In the genomic region with DNA sequence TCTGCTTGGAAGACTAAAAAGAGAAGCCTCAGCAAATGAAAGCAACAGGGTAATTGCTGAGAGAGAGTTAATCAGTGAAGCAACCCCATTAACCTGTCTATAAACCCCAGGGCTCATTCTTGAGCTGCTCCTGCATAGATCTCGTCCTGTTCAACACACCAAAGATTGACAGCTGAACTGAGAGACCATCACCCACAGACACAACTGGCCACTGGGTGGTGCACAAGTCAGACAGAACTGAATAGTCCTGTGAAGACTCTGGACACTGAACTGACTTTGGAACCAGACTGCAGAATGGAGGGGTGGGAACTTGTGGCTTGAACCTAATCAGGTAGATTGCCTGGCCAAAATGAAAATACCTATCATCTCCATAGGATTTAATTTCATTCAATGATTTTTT, we compare ENCODE assay signal across 8 cellular contexts. TPM values are rescaled to one million over a fixed set of nuclear protein-coding genes. Genes with fewer than 3 reads are reported as not detected.
DNase-seq lines count a peak whose midpoint lies in the region; ATAC-seq, FAIRE-seq and TF ChIP-seq lines count a peak whose summit lies in the region.
"Not testable (repeated sequence)": the region's sequence is repeated elsewhere in the genome, so short reads cannot be mapped to it uniquely, and the experiment has no call there.

No MANE protein-coding gene starts in this region.

- not testable (repeated sequence) for H3K27me3 ChIP-seq in K562 (ENCODE audit: control insufficient read depth in 2 of 2, insufficient read depth in 2 of 2, low read length in 2 of 2); left lung

- not testable (repeated sequence) for TF ChIP-seq EP300 in K562 (IDR thresholded peaks at IDR 0.05; ENCODE audit: low read length)

- H2AFZ ChIP-seq in K562 (ENCODE audit: low read depth, low read length), result not testable (repeated sequence)

- not testable (repeated sequence) for H4K20me1 ChIP-seq in K562 (replicated peaks; ENCODE audit: control insufficient read depth, insufficient read depth, low read length)

- not testable (repeated sequence) for H3K36me3 ChIP-seq in K562 (ENCODE audit: control insufficient read depth, insufficient read depth, low read length); left lung

- in situ Hi-C loops in K562 (cut with MboI), result loop anchor here (25.0 kb wide), 2 partner anchors 970 to 1105 kb away; no protein-coding TSS in a partner anchor

- intact Hi-C loops in K562 (cut with micrococcal nuclease); left lung (cut with DNase I): not testable (repeated sequence)

- not testable (repeated sequence) for BruUV-seq in K562 (replicated peaks; lab: Mats Ljungman, UMichigan)

- peak; percentile 71 for ATAC-seq in GM18861 (IDR thresholded peaks at IDR 0.05; ENCODE audit: unreplicated experiment)
- peak; percentile 56 for ATAC-seq in GM19397 (IDR thresholded peaks at IDR 0.05; ENCODE audit: unreplicated experiment)
- ATAC-seq in GM21723 (IDR thresholded peaks at IDR 0.05; ENCODE audit: unreplicated experiment), result peak; percentile 51
- ATAC-seq in HG02981 (IDR thresholded peaks at IDR 0.05; ENCODE audit: unreplicated experiment), result peak; percentile 52
- peak; percentile 34 for ATAC-seq in HG03565 (IDR thresholded peaks at IDR 0.05; ENCODE audit: unreplicated experiment)
- peak; percentile 95 for ATAC-seq in K562
- peak; percentile 54 for ATAC-seq in left lung
- peak; percentile 47 for ATAC-seq in stimulated activated naive CD8-positive, alpha-beta T cell treated with anti-CD3 and anti-CD28 coated beads, Interleukin-15, amount 100 ng/mL, for 72 hours

- not testable (repeated sequence) for H3K9me3 Mint-ChIP-seq in stimulated activated naive CD8-positive, alpha-beta T cell treated with anti-CD3 and anti-CD28 coated beads, Interleukin-15, amount 100 ng/mL, for 72 hours

- not testable (repeated sequence) for H3K4me3 Mint-ChIP-seq in stimulated activated naive CD8-positive, alpha-beta T cell treated with anti-CD3 and anti-CD28 coated beads, Interleukin-15, amount 100 ng/mL, for 72 hours

- DNase-seq in K562 (ENCODE audit: extremely low read depth in 1 of 4, low spot score in 3 of 4); left lung; stimulated activated naive CD8-positive, alpha-beta T cell treated with anti-CD3 and anti-CD28 coated beads, Interleukin-15, amount 100 ng/mL, for 72 hours: not testable (repeated sequence)

- not testable (repeated sequence) for H3K27me3 Mint-ChIP-seq in stimulated activated naive CD8-positive, alpha-beta T cell treated with anti-CD3 and anti-CD28 coated beads, Interleukin-15, amount 100 ng/mL, for 72 hours

- not testable (repeated sequence) for FAIRE-seq in K562 (lab: Jason Lieb, UNC)

- H3K4me3 ChIP-seq in K562, left lung: not testable (repeated sequence)

- not testable (repeated sequence) for TF ChIP-seq RAD21 in K562 (CRISPR knock-in tag; conservative IDR thresholded peaks at IDR 0.05 in 1 of 2, IDR thresholded peaks at IDR 0.05 in 1 of 2)

- not testable (repeated sequence) for TF ChIP-seq POLR2A in K562 (conservative IDR thresholded peaks at IDR 0.05)

- not testable (repeated sequence) for H3K9me1 ChIP-seq in K562 (ENCODE audit: control insufficient read depth, insufficient read depth, low read length)

- not testable (repeated sequence) for H3K79me2 ChIP-seq in K562 (ENCODE audit: control insufficient read depth, insufficient read depth, low read length)

- not testable (repeated sequence) for H3K27ac Mint-ChIP-seq in stimulated activated naive CD8-positive, alpha-beta T cell treated with anti-CD3 and anti-CD28 coated beads, Interleukin-15, amount 100 ng/mL, for 72 hours

- WGBS in K562 (ENCODE audit: insufficient coverage, low coverage, missing lambda C conversion rate), result no CpG with 5 or more reads among the region's 1 CpG

- POLR2A ChIA-PET in K562 (lab: Yijun Ruan, JAX), result not testable (repeated sequence)

- not testable (repeated sequence) for H3K4me2 ChIP-seq in K562 (ENCODE audit: insufficient read depth, low read length)

- not testable (repeated sequence) for H3K9ac ChIP-seq in K562 (ENCODE audit: insufficient read depth in 1 of 2, low read depth in 2 of 2, low read length in 2 of 2)

- H3K4me1 ChIP-seq in K562 (replicated peaks in 1 of 2; ENCODE audit: control insufficient read depth in 2 of 2, insufficient read depth in 2 of 2, low read length in 2 of 2); left lung: not testable (repeated sequence)

- H3K4me1 Mint-ChIP-seq in stimulated activated naive CD8-positive, alpha-beta T cell treated with anti-CD3 and anti-CD28 coated beads, Interleukin-15, amount 100 ng/mL, for 72 hours, result not testable (repeated sequence)

- TF ChIP-seq CTCF in K562 (IDR thresholded peaks at IDR 0.05 in 2 of 3, conservative IDR thresholded peaks at IDR 0.05 in 1 of 3; ENCODE audit: insufficient read depth in 2 of 3, low read depth in 1 of 3, low read length in 3 of 3); left lung (IDR thresholded peaks at IDR 0.05): not testable (repeated sequence)

- not testable (repeated sequence) for H3K9me3 ChIP-seq in K562 (replicated peaks; ENCODE audit: control insufficient read depth, insufficient read depth, low read depth, low read length); left lung

- CTCF ChIA-PET in K562 (lab: Yijun Ruan, JAX; ENCODE audit: low intra/inter-chr PET ratio), result not testable (repeated sequence)

- not testable (repeated sequence) for H3K27ac ChIP-seq in K562 (ENCODE audit: extremely low read depth, low read depth, low read length); left lung

RNA-seq across cellular contexts. Expression of a gene that starts 1.4 kb away (rescaled TPM):
- 7.2 and 24.4 TPM in 2 replicates for total RNA-seq in K562 (2011; cell fraction: chromatin; rRNA removed; ENCODE audit: low replicate concordance)
- 4.5 and 5.7 TPM in 2 replicates for total RNA-seq in K562 (2011; cell fraction: nucleolus; rRNA removed)
- 12.9 and 15.2 TPM in 2 replicates for total RNA-seq in K562 (2011; cell fraction: nucleoplasm; rRNA removed)
- total RNA-seq in K562 (2014; rRNA removed), result 0.45 and 8.8 TPM in 2 replicates
- total RNA-seq in K562 (2014; rRNA removed; fragmentation: Illumina TruSeq; extraction: Trizol), result 2.8 and 5.2 TPM in 2 replicates
- 3.0 and 5.5 TPM in 2 replicates for total RNA-seq in K562 (2015; rRNA removed; fragmentation: Illumina TruSeq; extraction: Trizol)
- total RNA-seq in K562 (2021), result 1.4 and 2.5 TPM in 2 replicates
- 0.73 and 3.6 TPM in 2 replicates for polyA plus RNA-seq in K562 (2011; rRNA removed)
- 0.04 TPM in 1 of 2 replicates, not detected in the other for polyA plus RNA-seq in K562 (2011; cell fraction: cytosol; rRNA removed)
- 2.5 and 3.4 TPM in 2 replicates for polyA plus RNA-seq in K562 (2011; cell fraction: nucleus; rRNA removed)
- 4.1 and 7.4 TPM in 2 replicates for polyA plus RNA-seq in K562 (2012)
- polyA plus RNA-seq in K562 (2014; fragmentation: Illumina TruSeq; extraction: Trizol), result 0.11 and 5.0 TPM in 2 replicates
- polyA plus RNA-seq in K562 (2014; fragmentation: Nextera tagmentation; extraction: Ambion mirVana), result under 1 TPM; 0.30 to 0.77 TPM
- polyA plus RNA-seq in K562 (2014; rRNA removed), result 0.68 and 1.1 TPM in 2 replicates
- 5.7 and 7.3 TPM in 2 replicates for polyA minus RNA-seq in K562 (2011; rRNA and poly(A)+ RNA removed)
- 4.2 TPM in 1 of 2 replicates, not detected in the other for polyA minus RNA-seq in K562 (2011; cell fraction: cytosol; rRNA and poly(A)+ RNA removed)
- 3.0 and 4.0 TPM in 2 replicates for polyA minus RNA-seq in K562 (2011; cell fraction: nucleus; rRNA and poly(A)+ RNA removed)
- 10 to 100 TPM; 39.8 to 52.1 TPM for total RNA-seq in left lung

Comparison
In these comparisons a context has a peak if more than half of its experiments do, and no peak if none do; other contexts are left out.
1. ATAC-seq: peak in every context shown above with its lines; median percentile 95 in K562; 71 in GM18861; 56 in GM19397; 54 in left lung; 52 in HG02981; 51 in GM21723; 47 in stimulated activated naive CD8-positive, alpha-beta T cell treated with anti-CD3 and anti-CD28 coated beads, Interleukin-15, amount 100 ng/mL, for 72 hours; 34 in HG03565.